Comparison of ENCODE assay signal across 8 cellular contexts in the genomic region with DNA sequence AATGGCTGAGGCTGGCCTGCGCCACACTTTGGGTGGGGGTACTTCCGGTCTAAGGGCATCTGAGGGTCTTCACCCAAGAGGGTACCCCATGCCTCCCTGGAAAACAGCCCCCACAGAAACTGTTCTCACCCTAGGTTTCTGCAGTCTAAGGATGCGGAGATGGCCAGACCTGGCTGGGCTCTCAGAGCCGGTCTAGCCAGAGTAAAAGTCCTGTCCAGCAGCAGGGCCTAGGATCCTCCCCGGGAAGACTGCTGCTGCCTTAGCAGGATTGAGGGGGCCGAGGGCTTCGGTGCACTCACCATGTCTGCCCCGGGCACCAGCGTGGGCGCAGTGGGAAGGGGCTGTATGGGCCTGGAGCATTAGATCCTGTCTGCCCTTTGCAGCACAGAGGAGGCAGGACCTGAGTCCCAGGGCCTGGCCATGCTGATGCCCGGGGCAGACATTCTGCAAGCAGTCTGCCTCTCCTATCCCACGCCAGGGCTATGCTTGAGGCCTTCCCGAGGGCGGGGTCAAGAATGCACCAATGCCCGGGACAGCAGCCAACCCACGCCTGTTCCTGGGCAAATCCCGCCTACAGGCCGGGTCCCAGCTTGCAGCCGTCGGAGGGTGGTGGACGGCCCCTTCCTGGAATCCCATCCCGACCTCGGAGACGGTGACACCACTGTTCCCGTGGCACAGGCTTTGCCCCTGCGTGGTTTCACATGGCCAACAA. TPM values are rescaled to one million over a fixed set of nuclear protein-coding genes. Genes with fewer than 3 reads are reported as not detected.
DNase-seq lines count a peak whose midpoint lies in the region; ATAC-seq and TF ChIP-seq lines count a peak whose summit lies in the region.

No MANE protein-coding gene starts in this region.

- H3K27me3 ChIP-seq in H7 (ENCODE audit: control insufficient read depth, insufficient read depth, low read length) (no peaks in the 10 kb centered on the region), testis (no peaks in the 10 kb centered on the region)

- no peaks in the 10 kb centered on the region for H3K36me3 Mint-ChIP-seq in activated CD4-positive, alpha-beta T cell treated with anti-CD3 and anti-CD28 coated beads, Interleukin-2, amount 10 ng/mL, durations not matched to agents 7 days and 5 days (ENCODE audit: low read depth)

- ATAC-seq in HG03196 (IDR thresholded peaks at IDR 0.05; ENCODE audit: unreplicated experiment): no peak

- TF ChIP-seq POLR2A in testis (IDR thresholded peaks at IDR 0.05): no peak

- TF ChIP-seq CTCF in cardiac fibroblast (IDR thresholded peaks at IDR 0.05; ENCODE audit: low read depth, low read length): no peak
- TF ChIP-seq CTCF in testis (IDR thresholded peaks at IDR 0.05): no peak

- no peaks in the 10 kb centered on the region for H3K9me3 Mint-ChIP-seq in activated CD4-positive, alpha-beta T cell treated with anti-CD3 and anti-CD28 coated beads, Interleukin-2, amount 10 ng/mL, durations not matched to agents 7 days and 5 days

- intact Hi-C loops in testis (cut with DNase I; ENCODE audit: low total_unique reads): no loop called here
- intact Hi-C loops in posterior cingulate gyrus (cut with DNase I): no loop called here

- no peak overlapping the region for H3K27ac Mint-ChIP-seq in activated CD4-positive, alpha-beta T cell treated with anti-CD3 and anti-CD28 coated beads, Interleukin-2, amount 10 ng/mL, durations not matched to agents 7 days and 5 days

- H3K4me1 Mint-ChIP-seq in activated CD4-positive, alpha-beta T cell treated with anti-CD3 and anti-CD28 coated beads, Interleukin-2, amount 10 ng/mL, durations not matched to agents 7 days and 5 days: peaks cover 8% of the 10 kb centered on the region

- DNase-seq in H7 (peak; percentile 93), cardiac fibroblast (ENCODE audit: low read depth in 2 of 2) (peak; percentile 68 to 86), left kidney (ENCODE audit: low read depth, low spot score) (peak; percentile 46), testis (peak; percentile 49), posterior cingulate gyrus (no peak), COLO829 (ENCODE audit: low spot score) (no peak)
- no peak for DNase-seq in activated CD4-positive, alpha-beta T cell treated with anti-CD3 and anti-CD28 coated beads, Interleukin-2, amount 10 ng/mL, durations not matched to agents 7 days and 5 days

- CTCF ChIA-PET in activated CD4-positive, alpha-beta T cell treated with anti-CD3 and anti-CD28 coated beads, Interleukin-2, amount 10 ng/mL, durations not matched to agents 7 days and 5 days (lab: Charles Lee): no interaction called here

- no peak overlapping the region for H3K4me3 Mint-ChIP-seq in activated CD4-positive, alpha-beta T cell treated with anti-CD3 and anti-CD28 coated beads, Interleukin-2, amount 10 ng/mL, durations not matched to agents 7 days and 5 days

- H3K36me3 ChIP-seq in H7 (replicated peaks; ENCODE audit: control insufficient read depth, insufficient read depth, low read length) (no peaks in the 10 kb centered on the region), testis (ENCODE audit: low read depth, missing control alignments) (no peaks in the 10 kb centered on the region)

- POLR2A ChIA-PET in activated CD4-positive, alpha-beta T cell treated with anti-CD3 and anti-CD28 coated beads, Interleukin-2, amount 10 ng/mL, durations not matched to agents 7 days and 5 days (lab: Charles Lee): no interaction called here

- no peak overlapping the region for H3K4me3 ChIP-seq in H7 (ENCODE audit: insufficient read depth, low read depth, low read length)
- no peak overlapping the region for H3K4me3 ChIP-seq in cardiac fibroblast (replicated peaks in 1 of 2; ENCODE audit: low read depth in 2 of 2, low read length in 2 of 2)
- no peak overlapping the region for H3K4me3 ChIP-seq in testis

- no peak overlapping the region for H3K27ac ChIP-seq in testis

- WGBS in testis, 2 donors: 56 to 91% methylated on average over 7 to 26 of the region's 26 CpGs

- H3K4me1 ChIP-seq in testis: peaks cover 11% of the 10 kb centered on the region

- H3K27me3 Mint-ChIP-seq in activated CD4-positive, alpha-beta T cell treated with anti-CD3 and anti-CD28 coated beads, Interleukin-2, amount 10 ng/mL, durations not matched to agents 7 days and 5 days: peaks cover 2% of the 10 kb centered on the region

- no peaks in the 10 kb centered on the region for H3K9me3 ChIP-seq in testis

RNA-seq across cellular contexts. Expression of a gene that starts 54.7 kb away (rescaled TPM):
- total RNA-seq in H7 (2014; rRNA removed; shearing (Covaris generic)): 0.35 TPM in 1 of 2 replicates, not detected in the other
- total RNA-seq in testis: 10 to 100 TPM in 1 of 2 donors, 1 to 10 TPM in 1; 9.2 to 11.9 TPM
- 7.1 TPM for polyA plus RNA-seq in testis (ENCODE audit: insufficient read depth, low read depth, low replicate concordance)
- not detected for total RNA-seq in activated CD4-positive, alpha-beta T cell treated with anti-CD3 and anti-CD28 coated beads, Interleukin-2, amount 10 ng/mL, durations not matched to agents 7 days and 5 days

RNA-seq across cellular contexts. Expression of a gene that starts 55.8 kb away (rescaled TPM):
- total RNA-seq in H7 (2014; rRNA removed; shearing (Covaris generic)): not detected in 2 replicates
- total RNA-seq in testis: under 1 TPM in 1 of 2 donors, not detected in 1; 0.93 TPM
- polyA plus RNA-seq in testis (ENCODE audit: insufficient read depth, low read depth, low replicate concordance): 0.34 TPM
- total RNA-seq in activated CD4-positive, alpha-beta T cell treated with anti-CD3 and anti-CD28 coated beads, Interleukin-2, amount 10 ng/mL, durations not matched to agents 7 days and 5 days: not detected

Comparison
In these comparisons a context has a peak if more than half of its experiments do, and no peak if none do; other contexts are left out.
1. DNase-seq: peak in H7 (single experiment), cardiac fibroblast (2 of 2), left kidney (single experiment) and testis (single experiment); none in activated CD4-positive, alpha-beta T cell treated with anti-CD3 and anti-CD28 coated beads, Interleukin-2, amount 10 ng/mL, durations not matched to agents 7 days and 5 days (single experiment), posterior cingulate gyrus (0 of 10) and COLO829 (single experiment).